Comparison of ENCODE assay signal across 1 cellular context in genomic region chr2:47007826-47008225, GRCh38.
TF ChIP-seq lines count a peak whose summit lies in the region.

No MANE protein-coding gene starts in this region.

TF ChIP-seq in HepG2, 621 proteins besides CTCF, POLR2A, EP300 and RAD21 (continued from another document):
- TF ChIP-seq ZNF558 (CRISPR knock-in tag; IDR thresholded peaks at IDR 0.05; ENCODE audit: borderline replicate concordance) (no peak), HNF4A (CRISPR knock-in tag; IDR thresholded peaks at IDR 0.05) (no peak)
TF ChIP-seq in HepG2: peak in this region for 0.
